8 cellular contexts compared by ENCODE assay signal in the genomic region with DNA sequence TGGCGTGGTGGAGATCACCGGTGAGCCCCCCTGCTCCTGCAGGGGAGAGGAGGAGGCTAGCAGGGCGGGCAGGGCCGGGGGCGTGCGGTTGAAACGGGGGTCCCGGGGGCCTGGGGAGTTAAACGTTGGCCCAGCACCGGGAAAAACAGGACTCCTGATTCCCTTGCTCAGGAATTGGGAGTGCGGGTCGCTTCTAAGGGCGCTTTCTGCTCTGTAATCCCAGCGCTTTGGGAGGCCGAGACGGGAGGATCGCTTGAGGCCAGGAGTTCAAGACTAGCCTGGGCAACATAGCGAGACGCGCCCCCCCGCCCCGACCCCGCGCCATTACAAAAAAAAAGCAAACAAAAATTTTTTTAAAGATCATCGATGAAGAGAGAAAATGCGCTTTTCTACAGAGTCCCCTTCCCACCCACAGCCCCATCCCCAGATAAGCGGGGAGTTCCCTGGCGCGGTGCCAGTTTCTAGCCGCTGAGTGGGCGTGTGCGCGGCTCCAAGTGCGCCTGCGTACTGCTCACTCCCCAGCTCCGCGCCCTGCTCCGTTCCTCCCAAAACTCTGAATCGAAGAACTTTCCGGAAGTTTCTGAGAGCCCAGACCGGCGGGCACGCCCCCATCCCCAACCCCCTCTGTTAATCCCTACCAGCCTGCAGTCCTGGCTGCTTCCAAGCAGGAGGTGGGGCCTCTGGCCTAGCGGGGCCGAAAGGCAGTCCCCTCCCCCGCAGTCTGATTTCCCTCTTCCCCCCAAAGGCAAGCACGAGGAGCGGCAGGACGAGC.
DNase-seq lines count a peak whose midpoint lies in the region; ATAC-seq and TF ChIP-seq lines count a peak whose summit lies in the region.

No MANE protein-coding gene starts in this region.

- ATAC-seq in HG03045 (IDR thresholded peaks at IDR 0.05; ENCODE audit: unreplicated experiment): peak; percentile 40

- H3K27me3 ChIP-seq in OCI-LY1 (ENCODE audit: insufficient read depth, low read length): 0 out of 2 replicates have a peak, but pooled peaks cover 5% of the 10 kb centered on the region

- H3K9ac ChIP-seq in OCI-LY1 (ENCODE audit: low read length): peak overlapping the region; percentile 60

- H3K4me1 ChIP-seq in OCI-LY1 (ENCODE audit: insufficient read depth, low read length, severe bottlenecking): peaks cover 46% of the 10 kb centered on the region

- no peaks in the 10 kb centered on the region for H3K9me3 ChIP-seq in OCI-LY1 (ENCODE audit: low read length)

- no peaks in the 10 kb centered on the region for H3K79me2 ChIP-seq in OCI-LY1 (ENCODE audit: insufficient read depth, low read length)

- no peaks in the 10 kb centered on the region for H4K20me1 ChIP-seq in OCI-LY1 (ENCODE audit: insufficient read depth, low read length)

- DNase-seq in GM03348 (ENCODE audit: low spot score) (peak; percentile 94), activated T-cell treated with anti-CD3 and anti-CD28 coated beads for 24 hours (ENCODE audit: low read depth) (peak; percentile 66), epidermal melanocyte (ENCODE audit: insufficient read length, low spot score) (peak; percentile 89), middle frontal gyrus (ENCODE audit: extremely low spot score, low spot score) (peak; percentile 22)
- DNase-seq in stimulated activated CD8-positive, alpha-beta memory T cell treated with anti-CD3 and anti-CD28 coated beads, Interleukin-15, amount 100 ng/mL, for 48 hours (ENCODE audit: low read depth in 2 of 2): peak; percentile 56 to 58
- DNase-seq in NK-92 treated with Interleukin-12 subunit alpha and Interleukin-12 subunit beta, amount 100 ng/mL, for 24 hours (lab: John Stamatoyannopoulos, UW): no peak

- peak overlapping the region; percentile 67 for H3K27ac ChIP-seq in OCI-LY1 (ENCODE audit: low read depth, low read length, poor library complexity, severe bottlenecking)

- H3K4me2 ChIP-seq in OCI-LY1 (ENCODE audit: low read length): peak overlapping the region; percentile 74

- peak overlapping the region; percentile 63 for H3K4me3 ChIP-seq in OCI-LY1 (ENCODE audit: low read depth, low read length, poor library complexity, severe bottlenecking)

- H3F3A ChIP-seq in OCI-LY1 (ENCODE audit: insufficient read depth, low read length): no peaks in the 10 kb centered on the region

- H2AFZ ChIP-seq in OCI-LY1 (ENCODE audit: low read length): no peak overlapping the region

- no peak for TF ChIP-seq CTCF in OCI-LY1 (IDR thresholded peaks at IDR 0.05; ENCODE audit: low read length)

- no peaks in the 10 kb centered on the region for H3K9me2 ChIP-seq in OCI-LY1 (ENCODE audit: low read depth, low read length)

- no peaks in the 10 kb centered on the region for H3K36me3 ChIP-seq in OCI-LY1 (ENCODE audit: insufficient read depth, low read length)
